8 cellular contexts compared by ENCODE assay signal in the genomic region with DNA sequence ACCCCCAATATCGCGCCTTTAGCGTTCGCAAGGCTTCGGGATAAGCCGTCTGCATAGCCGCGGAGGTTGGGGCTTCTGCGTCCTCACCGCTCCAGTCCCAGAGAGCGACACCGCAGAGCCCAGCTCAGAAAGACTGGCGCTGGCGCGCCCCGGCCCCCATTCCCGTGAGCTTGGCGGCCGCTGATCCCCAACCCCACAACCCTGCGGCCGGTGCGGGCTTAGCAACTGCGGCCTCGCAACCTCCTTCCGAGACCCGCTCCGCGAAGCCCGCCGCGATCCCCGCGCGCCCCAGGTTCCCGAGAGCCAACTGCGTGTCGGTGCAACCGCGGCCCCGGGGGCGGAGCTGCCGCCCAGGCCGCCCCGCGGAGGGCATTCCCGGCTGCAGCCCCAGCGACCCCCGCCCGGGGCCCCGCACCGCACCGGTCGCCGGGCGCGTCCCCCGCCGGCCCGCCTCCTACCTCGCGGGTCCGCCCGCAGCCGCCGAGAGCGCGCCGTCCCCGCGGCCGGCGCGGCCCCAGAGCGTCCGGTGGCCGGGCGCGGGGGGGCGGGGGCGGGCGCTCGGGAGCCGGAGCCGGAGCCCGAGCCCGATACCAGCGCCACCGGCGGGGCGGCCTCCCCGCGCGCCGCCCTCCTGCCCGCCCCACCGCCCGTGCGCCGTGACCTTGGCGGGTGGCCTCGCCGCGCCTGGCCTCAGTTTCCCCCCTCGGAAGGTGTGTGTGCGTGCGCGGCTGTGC.
A peak's percentile ranks its signal among the peaks of the same experiment; 100 is the strongest.
DNase-seq lines count a peak whose midpoint lies in the region; TF ChIP-seq lines count a peak whose summit lies in the region.

No MANE protein-coding gene starts in this region.

- H3K4ac ChIP-seq in H9 (ENCODE audit: low read depth, low read length), result no peak overlapping the region

- no peak overlapping the region for H2BK20ac ChIP-seq in H9 (ENCODE audit: low read depth, low read length, poor library complexity, severe bottlenecking)

- H2BK120ac ChIP-seq in H9 (ENCODE audit: low read depth, low read length, poor library complexity, severe bottlenecking), result no peak overlapping the region

- H3K79me1 ChIP-seq in H9 (ENCODE audit: insufficient read depth, low read depth, low read length, poor library complexity, severe bottlenecking), result no peaks in the 10 kb centered on the region

- no peak overlapping the region for H4K5ac ChIP-seq in H9 (ENCODE audit: insufficient read length, low read depth, low read length)

- H3K4me1 ChIP-seq in H9 (ENCODE audit: insufficient read depth, low read length) (0 out of 2 replicates have a peak, but pooled peaks cover 3% of the 10 kb centered on the region), ovary (ENCODE audit: insufficient read depth) (peaks cover 3% of the 10 kb centered on the region)

- H4K8ac ChIP-seq in H9 (replicated peaks; ENCODE audit: insufficient read length, low read depth, low read length), result no peak overlapping the region

- no peaks in the 10 kb centered on the region for H3K79me2 ChIP-seq in H9 (ENCODE audit: insufficient read depth, low read length)

- no peak overlapping the region for H2BK5ac ChIP-seq in H9 (ENCODE audit: insufficient read length, low read length)

- TF ChIP-seq POLR2A in ovary (IDR thresholded peaks at IDR 0.05), result no peak

- peak overlapping the region; percentile 58 for H3K14ac ChIP-seq in H9 (ENCODE audit: insufficient read depth, low read length)

- H3K23ac ChIP-seq in H9 (ENCODE audit: insufficient read length, low read depth, low read length), result no peak overlapping the region

- no peaks in the 10 kb centered on the region; a peak in 1 of 7 replicates for H3K36me3 Mint-ChIP-seq in H9 (ENCODE audit: insufficient read depth in 1 of 3, low read depth in 3 of 3)

- no peak overlapping the region for H2AK5ac ChIP-seq in H9 (ENCODE audit: insufficient read length, low read length)

- H3K4me3 Mint-ChIP-seq in H9, result peak overlapping the region; percentile 81 to 90

- H3K4me2 ChIP-seq in H9 (ENCODE audit: insufficient read depth, insufficient read length, low read length), result peak overlapping the region; percentile 51

- H3K18ac ChIP-seq in H9 (ENCODE audit: insufficient read length, low read depth, low read length), result peak overlapping the region; percentile 25

- TF ChIP-seq CTCF in H9 (conservative IDR thresholded peaks at IDR 0.05) (no peak), WI38 (IDR thresholded peaks at IDR 0.05; ENCODE audit: low read depth, low read length) (no peak), foreskin fibroblast (IDR thresholded peaks at IDR 0.05; ENCODE audit: low read depth, low read length) (no peak), ovary (IDR thresholded peaks at IDR 0.05) (no peak)

- no peaks in the 10 kb centered on the region for H3K36me3 ChIP-seq in ovary

- peaks cover 11% of the 10 kb centered on the region for H3K23me2 ChIP-seq in H9 (ENCODE audit: insufficient read length, low read depth, low read length, poor library complexity, severe bottlenecking)

- H3K9me3 Mint-ChIP-seq in H9, result no peaks in the 10 kb centered on the region

- no peaks in the 10 kb centered on the region; the same call in 1 of the 2 replicates for H3K27me3 ChIP-seq in H9 (ENCODE audit: insufficient read depth, low read length)
- no peaks in the 10 kb centered on the region for H3K27me3 ChIP-seq in ovary

- H3K27ac ChIP-seq in H9 (ENCODE audit: insufficient read length, low read depth, low read length) (no peak overlapping the region), ovary (no peak overlapping the region)

- no peak overlapping the region for H2AFZ ChIP-seq in H9 (ENCODE audit: low read length)

- H3K27ac Mint-ChIP-seq in H9, result no peak overlapping the region

- DNase-seq in COLO668 (lab: John Stamatoyannopoulos, UW; ENCODE audit: unreplicated experiment), result peak; percentile 22
- peak; percentile 55 for DNase-seq in H9
- DNase-seq in foreskin fibroblast, result peak in 1 of 2 donors; percentile 37
- DNase-seq in ovary, result peak in 3 of 5 donors; percentile 41 to 66 (median 55)
- DNase-seq in NCI-H1092 (lab: John Stamatoyannopoulos, UW), result no peak
- no peak for DNase-seq in NCI-H446 treated with DMSO at 0.1 percent for 48 hours (lab: John Stamatoyannopoulos, UW)
- DNase-seq in HPDE6-E6E7 (ENCODE audit: extremely low spot score), result no peak

- H3K27me3 Mint-ChIP-seq in H9 (ENCODE audit: low read depth), result peaks cover 50% of the 10 kb centered on the region

- no peak overlapping the region for H4K91ac ChIP-seq in H9 (ENCODE audit: insufficient read length, low read depth, low read length)

- peak overlapping the region; percentile 2 for H3K9ac ChIP-seq in H9 (ENCODE audit: extremely low read depth, insufficient read length, low read length)

- H2BK15ac ChIP-seq in H9 (ENCODE audit: low read depth, low read length), result no peak overlapping the region

- H3K9me3 ChIP-seq in H9 (ENCODE audit: control insufficient read depth, low read depth, low read length) (no peaks in the 10 kb centered on the region), ovary (no peaks in the 10 kb centered on the region)

- no peaks in the 10 kb centered on the region for H4K20me1 ChIP-seq in H9 (ENCODE audit: control insufficient read depth, insufficient read depth, insufficient read length)

- H3K4me1 Mint-ChIP-seq in H9, result peaks cover 10 to 14% of the 10 kb centered on the region in 2 experiments

- intact Hi-C loops in ovary (cut with DNase I), result loop anchor here in 2 of 4 donors (5.0 to 10.0 kb wide), 2 partner anchors 89 to 96 kb away; no protein-coding TSS in a partner anchor

- WGBS in H9 (ENCODE audit: extremely low coverage, insufficient read length, low lambda C conversion rate), result no CpG with 5 or more reads among the region's 107 CpGs
- 1% methylated on average over 18 to 105 of the region's 107 CpGs for WGBS in ovary, 3 donors

- H3T11ph ChIP-seq in H9 (ENCODE audit: low read length), result no peak overlapping the region

- no peak overlapping the region for H3K56ac ChIP-seq in H9 (ENCODE audit: insufficient read length, low read depth, low read length)

- no peak overlapping the region for H2BK12ac ChIP-seq in H9 (ENCODE audit: insufficient read length, low read depth, low read length)

- H3K4me3 ChIP-seq in WI38 (ENCODE audit: low read depth, low read length) (peak overlapping the region; percentile 69), foreskin fibroblast (ENCODE audit: low read depth in 1 of 2, low read length in 2 of 2) (peak overlapping the region; percentile 69), ovary (peak overlapping the region; percentile 51)

- no peak for TF ChIP-seq EP300 in ovary (IDR thresholded peaks at IDR 0.05)

Comparison
In these comparisons a context has a peak if more than half of its experiments do, and no peak if none do; other contexts are left out.
1. DNase-seq: peak in COLO668 (single experiment), H9 (single experiment) and ovary (3 of 5); none in NCI-H1092 (single experiment), NCI-H446 treated with DMSO at 0.1 percent for 48 hours (single experiment) and HPDE6-E6E7 (single experiment).
2. Peak in every context shown above with its lines, with median percentiles within 50 percentile points of each other: H3K4me3 ChIP-seq.